In the genomic region with DNA sequence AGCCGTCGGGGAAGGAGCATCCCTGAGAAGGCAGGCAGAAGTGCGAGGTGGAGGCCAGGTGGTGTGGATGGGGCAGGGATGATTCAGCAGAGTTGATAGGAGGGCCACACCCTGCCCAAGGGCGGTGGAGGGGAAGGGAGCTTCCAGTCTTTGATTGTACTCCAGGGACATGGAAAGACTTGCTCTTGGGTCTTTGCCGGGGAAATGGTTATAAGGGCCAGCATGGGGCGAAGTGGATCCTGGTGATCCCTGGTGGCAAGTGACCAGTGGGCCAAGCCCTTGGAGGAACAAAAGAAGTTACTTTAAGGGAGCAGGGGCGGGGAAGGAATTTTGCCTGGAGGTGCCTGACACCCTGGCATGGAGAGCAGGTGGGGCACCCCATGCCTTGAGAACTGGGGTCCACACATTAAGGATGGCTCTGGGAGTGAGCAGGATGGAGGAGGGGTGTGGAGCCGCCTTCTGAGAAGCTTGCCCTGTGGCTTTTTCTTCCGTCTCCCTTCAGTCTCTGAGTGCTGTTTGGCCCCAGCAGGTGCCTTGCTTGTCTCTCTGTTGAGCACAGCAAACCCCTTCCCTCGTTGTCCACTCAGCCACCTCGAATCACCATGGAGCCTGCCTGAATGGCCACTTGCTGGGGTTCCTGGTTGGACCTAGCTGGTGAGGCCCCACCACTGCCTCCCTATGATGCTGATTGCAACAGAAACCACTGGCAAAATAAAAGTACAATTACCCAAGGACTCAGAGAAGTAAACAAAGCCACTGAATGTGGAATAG, we compare ENCODE assay signal across 21 cellular contexts.
A peak's percentile ranks its signal among the peaks of the same experiment; 100 is the strongest.
DNase-seq lines count a peak whose midpoint lies in the region; ATAC-seq lines count a peak whose summit lies in the region.
"Had no signal": no experiment of that assay in that cellular context is flagged by ENCODE, and none has a peak within 500 bp of the region (broad histone marks: within the 10 kb centered on the region; RNA-seq: fewer than 3 reads in every experiment).

No MANE protein-coding gene starts in this region.

- no peak overlapping the region for H3K23ac ChIP-seq in trophoblast cell (ENCODE audit: low read length)

- no peaks in the 10 kb centered on the region for H3K36me3 ChIP-seq in trophoblast cell (ENCODE audit: control insufficient read depth in 1 of 2, insufficient read depth in 2 of 2, low read length in 2 of 2)
- H3K36me3 ChIP-seq: sigmoid colon had no signal

- H4K12ac ChIP-seq in trophoblast cell (ENCODE audit: low read depth, low read length): no peak overlapping the region

- no peak overlapping the region for H4K91ac ChIP-seq in trophoblast cell (ENCODE audit: low read depth, low read length)

- H4K8ac ChIP-seq in trophoblast cell (ENCODE audit: low read depth, low read length): no peak overlapping the region

- no peak for ATAC-seq in T-helper 17 cell
- peak; percentile 64 for ATAC-seq in left ventricle myocardium superior
- ATAC-seq in GM19467 (IDR thresholded peaks at IDR 0.05; ENCODE audit: unreplicated experiment): no peak
- no peak for ATAC-seq in GM19455 (IDR thresholded peaks at IDR 0.05; ENCODE audit: unreplicated experiment)
- ATAC-seq: A549, mucosa of descending colon had no signal

- H3K4me2 ChIP-seq in trophoblast cell (ENCODE audit: low read length): no peak overlapping the region
- H3K4me2 ChIP-seq: A549 had no signal

- no peak overlapping the region for H3K27ac ChIP-seq in trophoblast cell (ENCODE audit: low read depth, low read length)
- H3K27ac ChIP-seq: A549 had no signal

- no peak overlapping the region for H3K14ac ChIP-seq in trophoblast cell (ENCODE audit: low read length)

- no peak overlapping the region for H2BK12ac ChIP-seq in trophoblast cell (ENCODE audit: low read length)

- DNase-seq in activated CD4-positive, alpha-beta memory T cell treated with anti-CD3 and anti-CD28 coated beads, Interleukin-2, amount 10 ng/mL, durations not matched to agents 7 days and 5 days: no peak
- no peak for DNase-seq in activated CD4-positive, alpha-beta memory T cell treated with anti-CD3 and anti-CD28 coated beads for 36 hours
- DNase-seq in T-helper 17 cell (no peak), left ventricle myocardium superior (no peak), trophoblast cell (no peak), C1 segment of cervical spinal cord (lab: John Stamatoyannopoulos, UW) (no peak)
- DNase-seq: activated CD4-positive, alpha-beta T cell treated with anti-CD3 and anti-CD28 coated beads, Interleukin-2, amount 50 U/mL, for 4 hours; activated effector memory CD4-positive, alpha-beta T cell treated with anti-CD3 and anti-CD28 coated beads, Interleukin-2, amount 50 U/mL, for 16 hours; DMS79 treated with DMSO at 0.1 percent for 48 hours; KG1; mucosa of descending colon; NCI-H69; RPMI8226; sigmoid colon; T-helper 9 cell had no signal

- peak overlapping the region; percentile 36 for H3K27ac Mint-ChIP-seq in activated CD4-positive, alpha-beta memory T cell treated with anti-CD3 and anti-CD28 coated beads, Interleukin-2, amount 10 ng/mL, durations not matched to agents 7 days and 5 days
- H3K27ac Mint-ChIP-seq in activated CD4-positive, alpha-beta memory T cell treated with anti-CD3 and anti-CD28 coated beads for 36 hours: no peak overlapping the region
- H3K27ac Mint-ChIP-seq in T-helper 17 cell: peak overlapping the region; percentile 83
- H3K27ac Mint-ChIP-seq: B cell, nephron had no signal

- no peak overlapping the region for H2AK5ac ChIP-seq in trophoblast cell (ENCODE audit: low read length)

- CTCF ChIA-PET in activated CD4-positive, alpha-beta memory T cell treated with anti-CD3 and anti-CD28 coated beads, Interleukin-2, amount 10 ng/mL, durations not matched to agents 7 days and 5 days (lab: Charles Lee): interaction anchor here (1.1 to 1.7 kb wide), 3 partner anchors 9 to 18 kb away, joined by 3 to 6 read pairs (median 3); no protein-coding TSS in a partner anchor
- CTCF ChIA-PET in activated CD4-positive, alpha-beta memory T cell treated with anti-CD3 and anti-CD28 coated beads for 36 hours (lab: Charles Lee): no interaction called here

- no peak overlapping the region for H3K4me3 Mint-ChIP-seq in activated CD4-positive, alpha-beta memory T cell treated with anti-CD3 and anti-CD28 coated beads, Interleukin-2, amount 10 ng/mL, durations not matched to agents 7 days and 5 days
- no peak overlapping the region for H3K4me3 Mint-ChIP-seq in activated CD4-positive, alpha-beta memory T cell treated with anti-CD3 and anti-CD28 coated beads for 36 hours
- peak overlapping the region; percentile 46 for H3K4me3 Mint-ChIP-seq in T-helper 17 cell
- H3K4me3 Mint-ChIP-seq: B cell, nephron, WTC11 had no signal

- H3K36me3 Mint-ChIP-seq in activated CD4-positive, alpha-beta memory T cell treated with anti-CD3 and anti-CD28 coated beads, Interleukin-2, amount 10 ng/mL, durations not matched to agents 7 days and 5 days (ENCODE audit: low read depth): no peaks in the 10 kb centered on the region
- H3K36me3 Mint-ChIP-seq in activated CD4-positive, alpha-beta memory T cell treated with anti-CD3 and anti-CD28 coated beads for 36 hours: no peaks in the 10 kb centered on the region
- H3K36me3 Mint-ChIP-seq in T-helper 17 cell (ENCODE audit: low read depth): peaks cover 8% of the 10 kb centered on the region
- H3K36me3 Mint-ChIP-seq: WTC11 had no signal

- H3K79me1 ChIP-seq in trophoblast cell (ENCODE audit: low read length): no peaks in the 10 kb centered on the region

- H3K4me1 ChIP-seq in trophoblast cell (ENCODE audit: control insufficient read depth in 1 of 2, insufficient read depth in 2 of 2, low read length in 2 of 2): no peaks in the 10 kb centered on the region
- H3K4me1 ChIP-seq: sigmoid colon had no signal

- no peak overlapping the region for H3K18ac ChIP-seq in trophoblast cell (ENCODE audit: low read length)

- H3K9me3 ChIP-seq in T-helper 17 cell (ENCODE audit: control insufficient read depth, low read length, poor library complexity, severe bottlenecking) (no peaks in the 10 kb centered on the region), trophoblast cell (ENCODE audit: insufficient read depth, low read depth, low read length) (peaks cover 2% of the 10 kb centered on the region)
- H3K9me3 ChIP-seq: A549, mucosa of descending colon, sigmoid colon had no signal

- peaks cover 45% of the 10 kb centered on the region for H3K27me3 Mint-ChIP-seq in activated CD4-positive, alpha-beta memory T cell treated with anti-CD3 and anti-CD28 coated beads, Interleukin-2, amount 10 ng/mL, durations not matched to agents 7 days and 5 days
- peaks cover 37% of the 10 kb centered on the region for H3K27me3 Mint-ChIP-seq in activated CD4-positive, alpha-beta memory T cell treated with anti-CD3 and anti-CD28 coated beads for 36 hours
- H3K27me3 Mint-ChIP-seq in T-helper 17 cell: peaks cover 58% of the 10 kb centered on the region

- H3K27me3 ChIP-seq in trophoblast cell (ENCODE audit: insufficient read depth, low read length): no peaks in the 10 kb centered on the region

- no peak overlapping the region for H2AFZ ChIP-seq in trophoblast cell (ENCODE audit: insufficient read depth, low read length, poor library complexity)

- H3K4ac ChIP-seq in trophoblast cell (ENCODE audit: low read depth, low read length): no peak overlapping the region

- intact Hi-C loops in activated CD4-positive, alpha-beta memory T cell treated with anti-CD3 and anti-CD28 coated beads for 36 hours (cut with micrococcal nuclease): no loop called here
- intact Hi-C loops in left ventricle myocardium superior (cut with micrococcal nuclease): no loop called here

- no CpG with 5 or more reads among the region's 11 CpGs for WGBS in trophoblast cell (ENCODE audit: extremely low coverage, insufficient coverage, insufficient read length)

- peak overlapping the region; percentile 47 for H3K4me3 ChIP-seq in trophoblast cell (ENCODE audit: low read depth, low read length)
- H3K4me3 ChIP-seq: A549, mucosa of descending colon, sigmoid colon had no signal

- H3K79me2 ChIP-seq in trophoblast cell (ENCODE audit: control insufficient read depth, insufficient read depth, low read length, poor library complexity): no peaks in the 10 kb centered on the region

- no peak overlapping the region for H2BK120ac ChIP-seq in trophoblast cell (ENCODE audit: insufficient read depth, low read length, poor library complexity)

- POLR2A ChIA-PET in activated CD4-positive, alpha-beta memory T cell treated with anti-CD3 and anti-CD28 coated beads, Interleukin-2, amount 10 ng/mL, durations not matched to agents 7 days and 5 days (lab: Charles Lee): no interaction called here
- POLR2A ChIA-PET in activated CD4-positive, alpha-beta memory T cell treated with anti-CD3 and anti-CD28 coated beads for 36 hours (lab: Charles Lee): no interaction called here

- H2BK5ac ChIP-seq in trophoblast cell (ENCODE audit: low read depth, low read length, poor library complexity): no peak overlapping the region

- no peak overlapping the region for H3K9ac ChIP-seq in trophoblast cell (ENCODE audit: low read length)

- peaks cover 23% of the 10 kb centered on the region for H3K4me1 Mint-ChIP-seq in activated CD4-positive, alpha-beta memory T cell treated with anti-CD3 and anti-CD28 coated beads, Interleukin-2, amount 10 ng/mL, durations not matched to agents 7 days and 5 days
- peaks cover 2% of the 10 kb centered on the region for H3K4me1 Mint-ChIP-seq in activated CD4-positive, alpha-beta memory T cell treated with anti-CD3 and anti-CD28 coated beads for 36 hours (ENCODE audit: low read depth)
- H3K4me1 Mint-ChIP-seq in T-helper 17 cell: peaks cover 15% of the 10 kb centered on the region
- H3K4me1 Mint-ChIP-seq: B cell, nephron, WTC11 had no signal

- H3K9me3 Mint-ChIP-seq in activated CD4-positive, alpha-beta memory T cell treated with anti-CD3 and anti-CD28 coated beads, Interleukin-2, amount 10 ng/mL, durations not matched to agents 7 days and 5 days: no peaks in the 10 kb centered on the region
- H3K9me3 Mint-ChIP-seq in activated CD4-positive, alpha-beta memory T cell treated with anti-CD3 and anti-CD28 coated beads for 36 hours: no peaks in the 10 kb centered on the region
- H3K9me3 Mint-ChIP-seq: nephron, WTC11 had no signal
